9 cellular contexts compared by ENCODE assay signal in the genomic region with DNA sequence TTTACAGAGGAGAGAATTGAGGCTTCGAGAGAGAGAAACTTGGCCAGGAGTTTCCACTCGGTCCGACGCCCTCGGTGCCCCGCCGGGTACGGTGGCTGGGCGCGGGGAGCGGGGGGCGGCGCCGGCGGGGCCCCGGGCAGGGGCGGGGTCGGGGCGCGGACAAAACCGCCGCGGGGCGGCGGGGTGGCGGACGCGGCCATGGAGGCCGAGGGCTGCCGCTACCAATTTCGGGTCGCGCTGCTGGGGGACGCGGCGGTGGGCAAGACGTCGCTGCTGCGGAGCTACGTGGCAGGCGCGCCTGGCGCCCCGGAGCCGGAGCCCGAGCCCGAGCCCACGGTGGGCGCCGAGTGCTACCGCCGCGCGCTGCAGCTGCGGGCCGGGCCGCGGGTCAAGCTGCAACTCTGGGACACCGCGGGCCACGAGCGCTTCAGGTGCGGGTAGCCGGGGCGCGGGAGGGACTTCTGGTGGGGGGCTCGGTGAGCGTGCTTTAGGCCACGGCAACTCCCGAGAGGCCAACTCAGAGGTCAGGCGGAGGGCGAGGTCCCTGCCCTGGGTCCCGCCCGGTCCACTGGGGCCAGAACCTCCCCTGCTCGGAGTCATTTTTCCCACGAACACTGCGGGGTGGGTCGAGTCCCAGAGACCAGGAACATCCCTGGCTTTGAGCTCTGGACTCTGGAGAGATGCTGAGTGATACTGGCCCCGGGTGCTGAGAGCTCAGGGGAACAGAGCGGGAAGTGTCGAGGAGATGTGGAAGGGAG. TPM values are rescaled to one million over a fixed set of nuclear protein-coding genes. Genes with fewer than 3 reads are reported as not detected.
A peak's percentile ranks its signal among the peaks of the same experiment; 100 is the strongest.
DNase-seq lines count a peak whose midpoint lies in the region; ATAC-seq and TF ChIP-seq lines count a peak whose summit lies in the region.
"Had no signal": no experiment of that assay in that cellular context is flagged by ENCODE, and none has a peak within 500 bp of the region (broad histone marks: within the 10 kb centered on the region; RNA-seq: fewer than 3 reads in every experiment).

No MANE protein-coding gene starts in this region.

- H3K27me3 ChIP-seq in HL-60 (ENCODE audit: insufficient read depth, poor library complexity, severe bottlenecking) = no peaks in the 10 kb centered on the region
- H3K27me3 ChIP-seq in colonic mucosa = no peaks in the 10 kb centered on the region

- peaks cover 3% of the 10 kb centered on the region for H3K4me1 ChIP-seq in colonic mucosa

- H3K27me3 Mint-ChIP-seq in mesothelial cell of epicardium (ENCODE audit: low read depth) = peaks cover 3% of the 10 kb centered on the region

- H3K9me3 ChIP-seq in colonic mucosa = no peaks in the 10 kb centered on the region

- peak overlapping the region; percentile 78 for H3K4me3 Mint-ChIP-seq in mesothelial cell of epicardium

- peak overlapping the region; percentile 35 for H3K4me3 ChIP-seq in GM12864 (ENCODE audit: low read depth, low read length)
- peak overlapping the region; percentile 42 for H3K4me3 ChIP-seq in HL-60 (replicated peaks; ENCODE audit: insufficient read depth, low read length)
- H3K4me3 ChIP-seq in colonic mucosa = peak overlapping the region; percentile 62
- H3K4me3 ChIP-seq: SK-N-MC had no signal

- intact Hi-C loops in colonic mucosa (cut with DNase I) = no loop called here

- H3K4me1 Mint-ChIP-seq in mesothelial cell of epicardium = peaks cover 5% of the 10 kb centered on the region

- no peak for ATAC-seq in HG02588 (IDR thresholded peaks at IDR 0.05; ENCODE audit: unreplicated experiment)

- no peaks in the 10 kb centered on the region for H3K36me3 ChIP-seq in colonic mucosa

- TF ChIP-seq CTCF in GM12864 (IDR thresholded peaks at IDR 0.05; ENCODE audit: low read depth, low read length, missing control alignments) = no peak
- TF ChIP-seq CTCF in HL-60 (IDR thresholded peaks at IDR 0.05; ENCODE audit: insufficient read depth, low read length) = no peak
- TF ChIP-seq CTCF in colonic mucosa (IDR thresholded peaks at IDR 0.05) = no peak
- no peak for TF ChIP-seq CTCF in mesothelial cell of epicardium (IDR thresholded peaks at IDR 0.05; ENCODE audit: unreplicated experiment)

- no peak overlapping the region for H3K27ac ChIP-seq in HL-60 (replicated peaks)
- no peak overlapping the region for H3K27ac ChIP-seq in colonic mucosa
- H3K27ac ChIP-seq: SK-N-MC had no signal

- no peaks in the 10 kb centered on the region for H3K36me3 Mint-ChIP-seq in mesothelial cell of epicardium

- H3K9ac ChIP-seq in colonic mucosa (ENCODE audit: low read depth in 2 of 2, low read length in 2 of 2) = peak overlapping the region; percentile 58 to 72

- DNase-seq in GM12864 (ENCODE audit: low read depth) = no peak
- DNase-seq in HL-60 (ENCODE audit: low read depth in 1 of 2, low spot score in 1 of 2) = no peak
- peak; percentile 27 for DNase-seq in colonic mucosa
- peak in 1 of 2 experiments; percentile 45 for DNase-seq in mesothelial cell of epicardium (ENCODE audit: low spot score in 2 of 2, unreplicated experiment in 2 of 2)
- DNase-seq in epidermal melanocyte (ENCODE audit: insufficient read length, low spot score) = no peak
- DNase-seq in amygdala (lab: John Stamatoyannopoulos, UW) = no peak
- DNase-seq in pons (ENCODE audit: low spot score) = no peak

- H3K9me3 Mint-ChIP-seq in mesothelial cell of epicardium = no peaks in the 10 kb centered on the region

- peak overlapping the region; percentile 64 for H3K27ac Mint-ChIP-seq in mesothelial cell of epicardium

RNA-seq across cellular contexts. Expression of a gene that starts 0.4 kb away (rescaled TPM):
- total RNA-seq in colonic mucosa (1 to 10 TPM in 1 of 2 donors, under 1 TPM in 1; 0.99 to 2.3 TPM), mesothelial cell of epicardium (4.6 to 5.1 TPM (median 4.8 TPM) in 3 replicates)

RNA-seq across cellular contexts. Expression of a gene that starts 39.6 kb away (rescaled TPM):
- total RNA-seq in colonic mucosa (10 to 100 TPM; 22.1 to 28.6 TPM), mesothelial cell of epicardium (23.3 to 25.5 TPM (median 25.0 TPM) in 3 replicates)

RNA-seq across cellular contexts. Expression of a gene that starts 50.4 kb away (rescaled TPM):
- total RNA-seq in colonic mucosa (10 to 100 TPM; 14.5 to 16.9 TPM), mesothelial cell of epicardium (16.7 to 18.4 TPM (median 17.7 TPM) in 3 replicates)

RNA-seq across cellular contexts. Expression of a gene that starts 55.9 kb away (rescaled TPM):
- not detected for total RNA-seq in colonic mucosa
- not detected in 3 replicates for total RNA-seq in mesothelial cell of epicardium
